Comparison of ENCODE assay signal across 29 cellular contexts in the genomic region with DNA sequence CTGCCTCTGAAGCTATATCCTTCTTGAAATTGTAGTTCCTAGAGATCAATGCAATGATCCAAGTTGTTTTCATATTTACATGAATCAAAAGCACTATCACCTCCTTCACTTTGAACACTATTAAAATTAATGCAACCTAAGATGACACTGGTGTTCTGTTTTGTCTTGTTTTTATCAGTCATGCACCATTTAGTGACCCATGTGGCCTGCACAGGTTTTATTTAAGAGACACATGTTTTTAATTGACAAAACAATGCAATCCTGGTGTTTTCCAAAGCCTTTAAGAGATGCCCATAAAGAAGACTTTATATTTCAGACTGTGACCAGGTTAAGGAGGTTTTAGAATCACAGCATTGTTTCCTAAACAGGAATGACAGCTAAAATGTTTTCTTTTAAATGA.
"Had no signal": no experiment of that assay in that cellular context is flagged by ENCODE, and none has a peak within 500 bp of the region (broad histone marks: within the 10 kb centered on the region; RNA-seq: fewer than 3 reads in every experiment).

No MANE protein-coding gene starts in this region.

- H3K4me1 ChIP-seq: colonic mucosa, esophagus muscularis mucosa, esophagus squamous epithelium, foreskin keratinocyte, gastrocnemius medialis, gastroesophageal sphincter, heart left ventricle, heart right ventricle had no signal

- H3K27me3 ChIP-seq: colonic mucosa, dorsolateral prefrontal cortex, esophagus muscularis mucosa, esophagus squamous epithelium, foreskin keratinocyte, gastrocnemius medialis, gastroesophageal sphincter, heart left ventricle, heart right ventricle had no signal

- H3K27ac Mint-ChIP-seq: dendritic cell treated with granulocyte-macrophage colony-stimulating factor and Interleukin-4, amounts not matched to agents 40 ng/mL and 50 ng/mL, for 4 days; effector memory CD8-positive, alpha-beta T cell; endodermal cell had no signal

- DNase-seq: colonic mucosa; cortex of kidney; dermis blood vessel endothelial cell; dorsolateral prefrontal cortex; effector CD4-positive, alpha-beta T cell; effector CD8-positive, alpha-beta T cell; effector memory CD4-positive, alpha-beta T cell; effector memory CD8-positive, alpha-beta T cell; endodermal cell; erythroblast; esophagus squamous epithelium; foreskin fibroblast; foreskin keratinocyte; foreskin melanocyte; gastrocnemius medialis; glutamatergic neuron; head of caudate nucleus; heart left ventricle; heart right ventricle had no signal

- ATAC-seq: effector memory CD8-positive, alpha-beta T cell; esophagus mucosa; foreskin keratinocyte; gastrocnemius medialis; gastroesophageal sphincter; heart left ventricle; heart right ventricle had no signal

- H3K4me3 ChIP-seq: colonic mucosa, coronary artery, dorsolateral prefrontal cortex, esophagus muscularis mucosa, esophagus squamous epithelium, gastrocnemius medialis, gastroesophageal sphincter, heart left ventricle, heart right ventricle had no signal

- H3K9me3 Mint-ChIP-seq: dendritic cell treated with granulocyte-macrophage colony-stimulating factor and Interleukin-4, amounts not matched to agents 40 ng/mL and 50 ng/mL, for 4 days; endodermal cell had no signal

- H3K27ac ChIP-seq: colonic mucosa, coronary artery, dorsolateral prefrontal cortex, epithelial cell of prostate, esophagus muscularis mucosa, esophagus squamous epithelium, foreskin keratinocyte, gastrocnemius medialis, gastroesophageal sphincter, heart left ventricle, heart right ventricle had no signal

- H3K9me3 ChIP-seq: colonic mucosa, esophagus muscularis mucosa, esophagus squamous epithelium, gastrocnemius medialis, gastroesophageal sphincter, heart left ventricle, heart right ventricle had no signal

- FAIRE-seq: colon, endometrium, endothelial cell of umbilical vein, frontal cortex had no signal

- H3K27me3 Mint-ChIP-seq: effector memory CD8-positive, alpha-beta T cell had no signal

- H3K4me3 Mint-ChIP-seq: dendritic cell treated with granulocyte-macrophage colony-stimulating factor and Interleukin-4, amounts not matched to agents 40 ng/mL and 50 ng/mL, for 4 days; effector memory CD8-positive, alpha-beta T cell; endodermal cell had no signal

- H3K36me3 ChIP-seq: colonic mucosa, esophagus muscularis mucosa, esophagus squamous epithelium, gastrocnemius medialis, gastroesophageal sphincter, heart left ventricle, heart right ventricle had no signal
